ENCODE assay signal across 1 cellular context in genomic region chr3:112990672-112991602, GRCh38.
TF ChIP-seq lines count a peak whose summit lies in the region.

TSS of gene GTPBP8 (plus strand) at chr3:112990984. CDS start at chr3:112991000, 16 bp downstream.

TF ChIP-seq in K562, 482 proteins besides CTCF, POLR2A, EP300 and RAD21 (continued from another document and continues in another):
- peak; percentile 33; the same call in 1 of the 2 replicates for TF ChIP-seq AFF4 (CRISPR knock-in tag; IDR thresholded peaks at IDR 0.05)
- no peak for TF ChIP-seq CHCHD3 (CRISPR knock-in tag; IDR thresholded peaks at IDR 0.05)
- TF ChIP-seq POLR2AphosphoS5 (IDR thresholded peaks at IDR 0.05; ENCODE audit: control insufficient read depth, insufficient read depth, low read depth, low read length) = peak; percentile 73
- TF ChIP-seq ZNF282 (CRISPR knock-in tag; IDR thresholded peaks at IDR 0.05) = no peak
- TF ChIP-seq DMBX1 (CRISPR knock-in tag; IDR thresholded peaks at IDR 0.05; ENCODE audit: borderline replicate concordance) = 0 out of 2 replicates have a peak, but pooled peaks have one; percentile 7
- TF ChIP-seq SRSF1 (IDR thresholded peaks at IDR 0.05; ENCODE audit: low read depth, low read length) = no peak
- TF ChIP-seq PHF20 (IDR thresholded peaks at IDR 0.05; ENCODE audit: partially characterized antibody) = peak; percentile 64
- no peak for TF ChIP-seq POLR3G (IDR thresholded peaks at IDR 0.05; ENCODE audit: extremely low read depth, insufficient read length, insufficient replicate concordance)
- TF ChIP-seq THRB (CRISPR knock-in tag; conservative IDR thresholded peaks at IDR 0.05) = no peak
- no peak for TF ChIP-seq RERE (CRISPR knock-in tag; IDR thresholded peaks at IDR 0.05; ENCODE audit: borderline replicate concordance)
- peak in 1 of 2 experiments; percentile 54; a peak in 1 of 4 replicates for TF ChIP-seq TEAD1 (CRISPR knock-in tag; IDR thresholded peaks at IDR 0.05)
- TF ChIP-seq NRF1 (conservative IDR thresholded peaks at IDR 0.05 in 1 of 2, IDR thresholded peaks at IDR 0.05 in 1 of 2) = peak; percentile 95 to 96
- TF ChIP-seq SNIP1 (IDR thresholded peaks at IDR 0.05; ENCODE audit: low read depth) = no peak
- TF ChIP-seq MGA (IDR thresholded peaks at IDR 0.05) = peak; percentile 89
- TF ChIP-seq RBM22 (IDR thresholded peaks at IDR 0.05; ENCODE audit: low read depth, low read length, poor library complexity, severe bottlenecking) = no peak
- TF ChIP-seq SAP30 (IDR thresholded peaks at IDR 0.05; ENCODE audit: borderline replicate concordance, insufficient read depth, low read depth, low read length, poor library complexity, severe bottlenecking) = no peak
- TF ChIP-seq ZNF830 (CRISPR knock-in tag; IDR thresholded peaks at IDR 0.05) = no peak
- peak; percentile 47 for TF ChIP-seq NEUROD1 (IDR thresholded peaks at IDR 0.05; ENCODE audit: borderline replicate concordance, low read depth, low read length, partially characterized antibody)
